1 cellular context compared by ENCODE assay signal in the genomic region with DNA sequence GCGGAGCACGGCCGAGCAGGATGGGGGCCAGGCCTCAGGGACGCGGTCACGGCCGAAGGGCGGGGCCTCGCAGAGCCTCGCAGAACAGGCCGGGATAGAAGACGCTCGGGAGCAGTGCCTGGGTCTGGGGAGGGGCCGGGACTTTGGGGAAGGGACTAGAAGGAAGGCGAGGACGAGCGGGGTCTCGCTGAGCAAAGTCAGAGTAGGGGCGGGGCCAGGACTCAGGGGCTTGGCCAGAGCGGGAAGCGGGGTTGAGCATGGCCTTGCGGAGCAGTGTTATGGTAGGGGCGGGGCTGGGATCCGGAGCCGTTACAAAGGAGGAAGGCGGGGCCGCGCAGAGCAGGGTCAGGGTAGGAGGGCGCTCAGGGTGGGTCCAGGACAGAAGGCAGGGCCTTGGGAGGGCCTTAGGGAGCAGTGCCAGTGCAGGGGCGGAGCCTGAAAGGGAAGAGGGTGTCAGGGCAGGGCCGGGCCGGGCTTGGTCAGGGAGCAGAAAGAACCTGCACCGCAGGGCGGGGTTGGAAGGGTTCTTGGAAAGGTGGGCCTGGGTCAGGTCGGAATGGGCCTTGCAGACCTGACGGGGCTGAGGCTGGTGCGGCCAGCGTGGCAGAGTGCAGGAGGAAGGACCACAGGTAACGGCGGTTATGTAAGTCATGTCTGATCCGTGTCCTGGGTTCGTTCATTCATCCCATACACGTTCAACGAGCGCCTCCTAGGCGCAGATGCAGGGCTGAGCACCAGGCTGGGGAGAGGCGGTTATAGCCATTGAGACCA.
TF ChIP-seq lines count a peak whose summit lies in the region.

No MANE protein-coding gene starts in this region.

TF ChIP-seq in HepG2, 621 proteins besides CTCF, POLR2A, EP300 and RAD21 (continued from another document and continues in another):
- TF ChIP-seq, protein P1, sequence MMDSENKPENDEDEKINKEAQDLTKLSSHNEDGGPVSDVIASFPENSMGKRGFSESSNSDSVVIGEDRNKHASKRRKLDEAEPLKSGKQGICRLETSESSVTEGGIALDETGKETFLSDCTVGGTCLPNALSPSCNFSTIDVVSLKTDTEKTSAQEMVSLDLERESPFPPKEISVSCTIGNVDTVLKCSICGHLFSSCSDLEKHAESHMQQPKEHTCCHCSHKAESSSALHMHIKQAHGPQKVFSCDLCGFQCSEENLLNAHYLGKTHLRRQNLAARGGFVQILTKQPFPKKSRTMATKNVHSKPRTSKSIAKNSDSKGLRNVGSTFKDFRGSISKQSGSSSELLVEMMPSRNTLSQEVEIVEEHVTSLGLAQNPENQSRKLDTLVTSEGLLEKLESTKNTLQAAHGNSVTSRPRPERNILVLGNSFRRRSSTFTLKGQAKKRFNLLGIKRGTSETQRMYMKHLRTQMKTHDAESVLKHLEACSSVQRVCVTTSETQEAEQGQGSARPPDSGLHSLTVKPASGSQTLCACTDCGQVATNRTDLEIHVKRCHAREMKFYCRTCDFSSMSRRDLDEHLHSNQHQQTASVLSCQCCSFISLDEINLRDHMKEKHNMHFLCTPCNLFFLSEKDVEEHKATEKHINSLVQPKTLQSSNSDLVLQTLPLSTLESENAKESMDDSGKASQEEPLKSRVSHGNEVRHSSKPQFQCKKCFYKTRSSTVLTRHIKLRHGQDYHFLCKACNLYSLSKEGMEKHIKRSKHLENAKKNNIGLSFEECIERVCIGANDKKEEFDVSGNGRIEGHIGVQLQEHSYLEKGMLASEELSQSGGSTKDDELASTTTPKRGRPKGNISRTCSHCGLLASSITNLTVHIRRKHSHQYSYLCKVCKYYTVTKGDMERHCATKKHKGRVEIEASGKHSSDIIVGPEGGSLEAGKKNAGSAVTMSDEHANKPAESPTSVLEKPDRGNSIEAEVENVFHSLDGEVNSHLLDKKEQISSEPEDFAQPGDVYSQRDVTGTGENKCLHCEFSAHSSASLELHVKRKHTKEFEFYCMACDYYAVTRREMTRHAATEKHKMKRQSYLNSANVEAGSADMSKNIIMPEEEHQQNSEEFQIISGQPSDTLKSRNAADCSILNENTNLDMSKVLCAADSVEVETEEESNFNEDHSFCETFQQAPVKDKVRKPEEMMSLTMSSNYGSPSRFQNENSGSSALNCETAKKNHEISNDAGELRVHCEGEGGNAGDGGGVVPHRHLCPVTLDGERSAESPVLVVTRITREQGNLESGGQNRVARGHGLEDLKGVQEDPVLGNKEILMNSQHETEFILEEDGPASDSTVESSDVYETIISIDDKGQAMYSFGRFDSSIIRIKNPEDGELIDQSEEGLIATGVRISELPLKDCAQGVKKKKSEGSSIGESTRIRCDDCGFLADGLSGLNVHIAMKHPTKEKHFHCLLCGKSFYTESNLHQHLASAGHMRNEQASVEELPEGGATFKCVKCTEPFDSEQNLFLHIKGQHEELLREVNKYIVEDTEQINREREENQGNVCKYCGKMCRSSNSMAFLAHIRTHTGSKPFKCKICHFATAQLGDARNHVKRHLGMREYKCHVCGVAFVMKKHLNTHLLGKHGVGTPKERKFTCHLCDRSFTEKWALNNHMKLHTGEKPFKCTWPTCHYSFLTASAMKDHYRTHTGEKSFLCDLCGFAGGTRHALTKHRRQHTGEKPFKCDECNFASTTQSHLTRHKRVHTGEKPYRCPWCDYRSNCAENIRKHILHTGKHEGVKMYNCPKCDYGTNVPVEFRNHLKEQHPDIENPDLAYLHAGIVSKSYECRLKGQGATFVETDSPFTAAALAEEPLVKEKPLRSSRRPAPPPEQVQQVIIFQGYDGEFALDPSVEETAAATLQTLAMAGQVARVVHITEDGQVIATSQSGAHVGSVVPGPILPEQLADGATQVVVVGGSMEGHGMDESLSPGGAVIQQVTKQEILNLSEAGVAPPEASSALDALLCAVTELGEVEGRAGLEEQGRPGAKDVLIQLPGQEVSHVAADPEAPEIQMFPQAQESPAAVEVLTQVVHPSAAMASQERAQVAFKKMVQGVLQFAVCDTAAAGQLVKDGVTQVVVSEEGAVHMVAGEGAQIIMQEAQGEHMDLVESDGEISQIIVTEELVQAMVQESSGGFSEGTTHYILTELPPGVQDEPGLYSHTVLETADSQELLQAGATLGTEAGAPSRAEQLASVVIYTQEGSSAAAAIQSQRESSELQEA (CRISPR knock-in tag; IDR thresholded peaks at IDR 0.05; ENCODE audit: not compliant biosample characterization), result no peak
- TF ChIP-seq ZNF44 (CRISPR knock-in tag; IDR thresholded peaks at IDR 0.05), result no peak
- no peak for TF ChIP-seq BRD4 (CRISPR knock-in tag; IDR thresholded peaks at IDR 0.05)
- TF ChIP-seq ZC3H13 (CRISPR knock-in tag; IDR thresholded peaks at IDR 0.05), result no peak
- TF ChIP-seq SP5 (CRISPR knock-in tag; IDR thresholded peaks at IDR 0.05; ENCODE audit: borderline replicate concordance, low read depth), result peak; percentile 79
- TF ChIP-seq SNAI1 (CRISPR knock-in tag; IDR thresholded peaks at IDR 0.05; ENCODE audit: borderline replicate concordance), result peak; percentile 74; the same call in 1 of the 2 replicates
- TF ChIP-seq, protein P2, sequence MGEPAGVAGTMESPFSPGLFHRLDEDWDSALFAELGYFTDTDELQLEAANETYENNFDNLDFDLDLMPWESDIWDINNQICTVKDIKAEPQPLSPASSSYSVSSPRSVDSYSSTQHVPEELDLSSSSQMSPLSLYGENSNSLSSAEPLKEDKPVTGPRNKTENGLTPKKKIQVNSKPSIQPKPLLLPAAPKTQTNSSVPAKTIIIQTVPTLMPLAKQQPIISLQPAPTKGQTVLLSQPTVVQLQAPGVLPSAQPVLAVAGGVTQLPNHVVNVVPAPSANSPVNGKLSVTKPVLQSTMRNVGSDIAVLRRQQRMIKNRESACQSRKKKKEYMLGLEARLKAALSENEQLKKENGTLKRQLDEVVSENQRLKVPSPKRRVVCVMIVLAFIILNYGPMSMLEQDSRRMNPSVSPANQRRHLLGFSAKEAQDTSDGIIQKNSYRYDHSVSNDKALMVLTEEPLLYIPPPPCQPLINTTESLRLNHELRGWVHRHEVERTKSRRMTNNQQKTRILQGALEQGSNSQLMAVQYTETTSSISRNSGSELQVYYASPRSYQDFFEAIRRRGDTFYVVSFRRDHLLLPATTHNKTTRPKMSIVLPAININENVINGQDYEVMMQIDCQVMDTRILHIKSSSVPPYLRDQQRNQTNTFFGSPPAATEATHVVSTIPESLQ (CRISPR knock-in tag; conservative IDR thresholded peaks at IDR 0.05), result 0 out of 2 replicates have a peak, but pooled peaks have one; percentile 73
- no peak for TF ChIP-seq ZNF530 (CRISPR knock-in tag; IDR thresholded peaks at IDR 0.05; ENCODE audit: low read depth)
- TF ChIP-seq, protein P3, sequence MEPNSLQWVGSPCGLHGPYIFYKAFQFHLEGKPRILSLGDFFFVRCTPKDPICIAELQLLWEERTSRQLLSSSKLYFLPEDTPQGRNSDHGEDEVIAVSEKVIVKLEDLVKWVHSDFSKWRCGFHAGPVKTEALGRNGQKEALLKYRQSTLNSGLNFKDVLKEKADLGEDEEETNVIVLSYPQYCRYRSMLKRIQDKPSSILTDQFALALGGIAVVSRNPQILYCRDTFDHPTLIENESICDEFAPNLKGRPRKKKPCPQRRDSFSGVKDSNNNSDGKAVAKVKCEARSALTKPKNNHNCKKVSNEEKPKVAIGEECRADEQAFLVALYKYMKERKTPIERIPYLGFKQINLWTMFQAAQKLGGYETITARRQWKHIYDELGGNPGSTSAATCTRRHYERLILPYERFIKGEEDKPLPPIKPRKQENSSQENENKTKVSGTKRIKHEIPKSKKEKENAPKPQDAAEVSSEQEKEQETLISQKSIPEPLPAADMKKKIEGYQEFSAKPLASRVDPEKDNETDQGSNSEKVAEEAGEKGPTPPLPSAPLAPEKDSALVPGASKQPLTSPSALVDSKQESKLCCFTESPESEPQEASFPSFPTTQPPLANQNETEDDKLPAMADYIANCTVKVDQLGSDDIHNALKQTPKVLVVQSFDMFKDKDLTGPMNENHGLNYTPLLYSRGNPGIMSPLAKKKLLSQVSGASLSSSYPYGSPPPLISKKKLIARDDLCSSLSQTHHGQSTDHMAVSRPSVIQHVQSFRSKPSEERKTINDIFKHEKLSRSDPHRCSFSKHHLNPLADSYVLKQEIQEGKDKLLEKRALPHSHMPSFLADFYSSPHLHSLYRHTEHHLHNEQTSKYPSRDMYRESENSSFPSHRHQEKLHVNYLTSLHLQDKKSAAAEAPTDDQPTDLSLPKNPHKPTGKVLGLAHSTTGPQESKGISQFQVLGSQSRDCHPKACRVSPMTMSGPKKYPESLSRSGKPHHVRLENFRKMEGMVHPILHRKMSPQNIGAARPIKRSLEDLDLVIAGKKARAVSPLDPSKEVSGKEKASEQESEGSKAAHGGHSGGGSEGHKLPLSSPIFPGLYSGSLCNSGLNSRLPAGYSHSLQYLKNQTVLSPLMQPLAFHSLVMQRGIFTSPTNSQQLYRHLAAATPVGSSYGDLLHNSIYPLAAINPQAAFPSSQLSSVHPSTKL (CRISPR knock-in tag; IDR thresholded peaks at IDR 0.05), result peak; percentile 37; the same call in 1 of the 2 replicates
- peak; percentile 63; the same call in 1 of the 2 replicates for TF ChIP-seq MEF2D (CRISPR knock-in tag; IDR thresholded peaks at IDR 0.05)
- peak; percentile 52; the same call in 1 of the 2 replicates for TF ChIP-seq AKAP8 (CRISPR knock-in tag; IDR thresholded peaks at IDR 0.05)
- TF ChIP-seq, protein P4, sequence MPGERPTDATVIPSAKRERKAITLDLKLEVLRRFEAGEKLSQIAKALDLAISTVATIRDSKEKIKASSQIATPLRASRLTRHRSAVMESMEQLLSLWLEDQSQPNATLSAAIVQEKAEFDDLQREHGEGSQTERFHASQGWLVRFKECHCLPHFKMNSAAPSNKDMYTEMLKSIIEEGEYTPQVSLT (CRISPR knock-in tag; IDR thresholded peaks at IDR 0.05; ENCODE audit: borderline replicate concordance, low read depth), result no peak
- TF ChIP-seq, protein P5, sequence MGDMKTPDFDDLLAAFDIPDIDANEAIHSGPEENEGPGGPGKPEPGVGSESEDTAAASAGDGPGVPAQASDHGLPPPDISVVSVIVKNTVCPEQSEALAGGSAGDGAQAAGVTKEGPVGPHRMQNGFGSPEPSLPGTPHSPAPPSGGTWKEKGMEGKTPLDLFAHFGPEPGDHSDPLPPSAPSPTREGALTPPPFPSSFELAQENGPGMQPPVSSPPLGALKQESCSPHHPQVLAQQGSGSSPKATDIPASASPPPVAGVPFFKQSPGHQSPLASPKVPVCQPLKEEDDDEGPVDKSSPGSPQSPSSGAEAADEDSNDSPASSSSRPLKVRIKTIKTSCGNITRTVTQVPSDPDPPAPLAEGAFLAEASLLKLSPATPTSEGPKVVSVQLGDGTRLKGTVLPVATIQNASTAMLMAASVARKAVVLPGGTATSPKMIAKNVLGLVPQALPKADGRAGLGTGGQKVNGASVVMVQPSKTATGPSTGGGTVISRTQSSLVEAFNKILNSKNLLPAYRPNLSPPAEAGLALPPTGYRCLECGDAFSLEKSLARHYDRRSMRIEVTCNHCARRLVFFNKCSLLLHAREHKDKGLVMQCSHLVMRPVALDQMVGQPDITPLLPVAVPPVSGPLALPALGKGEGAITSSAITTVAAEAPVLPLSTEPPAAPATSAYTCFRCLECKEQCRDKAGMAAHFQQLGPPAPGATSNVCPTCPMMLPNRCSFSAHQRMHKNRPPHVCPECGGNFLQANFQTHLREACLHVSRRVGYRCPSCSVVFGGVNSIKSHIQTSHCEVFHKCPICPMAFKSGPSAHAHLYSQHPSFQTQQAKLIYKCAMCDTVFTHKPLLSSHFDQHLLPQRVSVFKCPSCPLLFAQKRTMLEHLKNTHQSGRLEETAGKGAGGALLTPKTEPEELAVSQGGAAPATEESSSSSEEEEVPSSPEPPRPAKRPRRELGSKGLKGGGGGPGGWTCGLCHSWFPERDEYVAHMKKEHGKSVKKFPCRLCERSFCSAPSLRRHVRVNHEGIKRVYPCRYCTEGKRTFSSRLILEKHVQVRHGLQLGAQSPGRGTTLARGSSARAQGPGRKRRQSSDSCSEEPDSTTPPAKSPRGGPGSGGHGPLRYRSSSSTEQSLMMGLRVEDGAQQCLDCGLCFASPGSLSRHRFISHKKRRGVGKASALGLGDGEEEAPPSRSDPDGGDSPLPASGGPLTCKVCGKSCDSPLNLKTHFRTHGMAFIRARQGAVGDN (CRISPR knock-in tag; IDR thresholded peaks at IDR 0.05), result peak; percentile 81
- no peak for TF ChIP-seq ZSCAN20 (CRISPR knock-in tag; IDR thresholded peaks at IDR 0.05; ENCODE audit: borderline replicate concordance)
- TF ChIP-seq, protein P6, sequence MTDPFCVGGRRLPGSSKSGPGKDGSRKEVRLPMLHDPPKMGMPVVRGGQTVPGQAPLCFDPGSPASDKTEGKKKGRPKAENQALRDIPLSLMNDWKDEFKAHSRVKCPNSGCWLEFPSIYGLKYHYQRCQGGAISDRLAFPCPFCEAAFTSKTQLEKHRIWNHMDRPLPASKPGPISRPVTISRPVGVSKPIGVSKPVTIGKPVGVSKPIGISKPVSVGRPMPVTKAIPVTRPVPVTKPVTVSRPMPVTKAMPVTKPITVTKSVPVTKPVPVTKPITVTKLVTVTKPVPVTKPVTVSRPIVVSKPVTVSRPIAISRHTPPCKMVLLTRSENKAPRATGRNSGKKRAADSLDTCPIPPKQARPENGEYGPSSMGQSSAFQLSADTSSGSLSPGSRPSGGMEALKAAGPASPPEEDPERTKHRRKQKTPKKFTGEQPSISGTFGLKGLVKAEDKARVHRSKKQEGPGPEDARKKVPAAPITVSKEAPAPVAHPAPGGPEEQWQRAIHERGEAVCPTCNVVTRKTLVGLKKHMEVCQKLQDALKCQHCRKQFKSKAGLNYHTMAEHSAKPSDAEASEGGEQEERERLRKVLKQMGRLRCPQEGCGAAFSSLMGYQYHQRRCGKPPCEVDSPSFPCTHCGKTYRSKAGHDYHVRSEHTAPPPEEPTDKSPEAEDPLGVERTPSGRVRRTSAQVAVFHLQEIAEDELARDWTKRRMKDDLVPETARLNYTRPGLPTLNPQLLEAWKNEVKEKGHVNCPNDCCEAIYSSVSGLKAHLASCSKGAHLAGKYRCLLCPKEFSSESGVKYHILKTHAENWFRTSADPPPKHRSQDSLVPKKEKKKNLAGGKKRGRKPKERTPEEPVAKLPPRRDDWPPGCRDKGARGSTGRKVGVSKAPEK (CRISPR knock-in tag; IDR thresholded peaks at IDR 0.05; ENCODE audit: borderline replicate concordance), result no peak
- TF ChIP-seq ZNF776 (CRISPR knock-in tag; IDR thresholded peaks at IDR 0.05), result no peak; the same call in 1 of the 2 replicates
- peak; percentile 47; the same call in 1 of the 2 replicates for TF ChIP-seq NFKB2 (CRISPR knock-in tag; IDR thresholded peaks at IDR 0.05; ENCODE audit: borderline replicate concordance)
- peak; percentile 69 for TF ChIP-seq ZBTB38 (CRISPR knock-in tag; IDR thresholded peaks at IDR 0.05)
- TF ChIP-seq, protein P7, sequence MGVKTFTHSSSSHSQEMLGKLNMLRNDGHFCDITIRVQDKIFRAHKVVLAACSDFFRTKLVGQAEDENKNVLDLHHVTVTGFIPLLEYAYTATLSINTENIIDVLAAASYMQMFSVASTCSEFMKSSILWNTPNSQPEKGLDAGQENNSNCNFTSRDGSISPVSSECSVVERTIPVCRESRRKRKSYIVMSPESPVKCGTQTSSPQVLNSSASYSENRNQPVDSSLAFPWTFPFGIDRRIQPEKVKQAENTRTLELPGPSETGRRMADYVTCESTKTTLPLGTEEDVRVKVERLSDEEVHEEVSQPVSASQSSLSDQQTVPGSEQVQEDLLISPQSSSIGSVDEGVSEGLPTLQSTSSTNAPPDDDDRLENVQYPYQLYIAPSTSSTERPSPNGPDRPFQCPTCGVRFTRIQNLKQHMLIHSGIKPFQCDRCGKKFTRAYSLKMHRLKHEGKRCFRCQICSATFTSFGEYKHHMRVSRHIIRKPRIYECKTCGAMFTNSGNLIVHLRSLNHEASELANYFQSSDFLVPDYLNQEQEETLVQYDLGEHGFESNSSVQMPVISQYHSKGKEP (CRISPR knock-in tag; IDR thresholded peaks at IDR 0.05), result 0 out of 2 replicates have a peak, but pooled peaks have one; percentile 19
- no peak for TF ChIP-seq PAF1 (CRISPR knock-in tag; IDR thresholded peaks at IDR 0.05)
- TF ChIP-seq GABPA (IDR thresholded peaks at IDR 0.05; ENCODE audit: low read depth, low read length), result no peak
- TF ChIP-seq GABPA (CRISPR knock-in tag; IDR thresholded peaks at IDR 0.05; ENCODE audit: low read depth), result no peak
- TF ChIP-seq SMARCC2 (IDR thresholded peaks at IDR 0.05), result no peak
- no peak for TF ChIP-seq ZNF3 (CRISPR knock-in tag; IDR thresholded peaks at IDR 0.05)
